12 cellular contexts compared by ENCODE assay signal in the genomic region with DNA sequence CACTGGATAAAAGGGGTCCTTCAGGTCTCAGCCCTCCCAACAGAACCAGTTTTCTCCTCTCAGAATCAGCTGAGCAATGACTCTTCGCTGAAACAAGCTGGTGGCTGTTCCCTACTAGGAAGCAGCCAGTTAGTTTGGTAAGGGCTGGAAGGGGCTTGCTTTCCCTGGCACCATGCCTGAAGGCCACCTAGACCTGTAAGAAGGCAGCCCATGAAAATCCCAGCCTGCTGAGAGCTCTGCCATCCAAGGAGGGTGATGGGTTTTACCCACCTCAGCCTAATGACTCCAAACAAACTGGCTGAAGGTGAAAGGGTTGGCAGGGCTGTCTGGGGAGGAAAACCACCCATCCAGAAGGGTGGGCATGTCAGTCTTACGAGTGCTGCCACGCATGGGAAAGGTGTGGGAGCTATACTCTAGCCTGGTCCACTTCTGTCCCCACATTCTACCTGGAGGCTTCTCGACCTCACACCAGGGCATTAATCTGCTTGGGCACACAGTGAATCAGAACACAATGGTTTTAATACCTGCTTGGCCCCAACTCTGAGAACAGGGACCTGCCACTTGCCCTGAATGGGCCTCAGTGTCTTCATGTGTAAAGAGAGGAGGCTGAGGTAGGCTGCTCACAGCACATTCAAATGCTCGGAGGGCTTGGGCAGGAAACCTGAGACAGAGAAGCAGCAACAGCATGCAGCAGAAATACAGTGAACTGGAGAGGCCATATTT. TPM values are rescaled to one million over a fixed set of nuclear protein-coding genes. Genes with fewer than 3 reads are reported as not detected.
DNase-seq lines count a peak whose midpoint lies in the region; ATAC-seq and TF ChIP-seq lines count a peak whose summit lies in the region.
"Had no signal": no experiment of that assay in that cellular context is flagged by ENCODE, and none has a peak within 500 bp of the region (broad histone marks: within the 10 kb centered on the region; RNA-seq: fewer than 3 reads in every experiment).

No MANE protein-coding gene starts in this region.

- H3F3A ChIP-seq in PC-9 (ENCODE audit: insufficient read depth, low read depth) = 0 out of 2 replicates have a peak, but pooled peaks cover 5% of the 10 kb centered on the region

- H2AFZ ChIP-seq in Karpas-422 (ENCODE audit: low read length) (no peak overlapping the region), PC-9 (no peak overlapping the region)

- ATAC-seq in lower lobe of right lung = no peak
- ATAC-seq in GM19397 (IDR thresholded peaks at IDR 0.05; ENCODE audit: unreplicated experiment) = no peak
- ATAC-seq: stimulated activated naive CD8-positive, alpha-beta T cell treated with anti-CD3 and anti-CD28 coated beads, Interleukin-15, Interleukin-2, amounts not matched to agents 100 U/mL and 50 U/mL, for 24 hours had no signal

- H3K79me2 ChIP-seq in Karpas-422 (ENCODE audit: low read length) (peaks cover 17% of the 10 kb centered on the region), PC-9 (ENCODE audit: low read depth) (no peaks in the 10 kb centered on the region)

- POLR2A ChIA-PET in PC-9 (lab: Charles Lee; ENCODE audit: unreplicated experiment) = no interaction called here

- H3K4me3 ChIP-seq in Karpas-422 (ENCODE audit: low read length) (no peak overlapping the region), lower lobe of right lung (no peak overlapping the region), stomach (peak overlapping the region in 1 of 4 donors; percentile 3), PC-9 (no peak overlapping the region)
- H3K4me3 ChIP-seq: cardiac muscle cell had no signal

- 70 to 89% (median 83%) methylated on average over 5 of the region's 5 CpGs for WGBS in stomach, 5 donors

- no peak for TF ChIP-seq POLR2A in stomach (IDR thresholded peaks at IDR 0.05)

- H3K27me3 ChIP-seq in Karpas-422 (ENCODE audit: low read length) = no peaks in the 10 kb centered on the region
- H3K27me3 ChIP-seq in lower lobe of right lung (ENCODE audit: low read depth) = no peaks in the 10 kb centered on the region
- H3K27me3 ChIP-seq in stomach = no peaks in the 10 kb centered on the region
- no peaks in the 10 kb centered on the region for H3K27me3 ChIP-seq in PC-9 (ENCODE audit: insufficient read depth, low read depth)
- H3K27me3 ChIP-seq: cardiac muscle cell had no signal

- H3K4me2 ChIP-seq in Karpas-422 (ENCODE audit: low read depth, low read length, poor library complexity, severe bottlenecking) (no peak overlapping the region), PC-9 (no peak overlapping the region)

- BruUV-seq in PC-9 (replicated peaks; lab: Mats Ljungman, UMichigan) = no TSS peak

- H4K20me1 ChIP-seq in Karpas-422 (ENCODE audit: insufficient read depth, low read depth, low read length) (peaks cover 19% of the 10 kb centered on the region), PC-9 (ENCODE audit: insufficient read depth) (no peaks in the 10 kb centered on the region)

- H3K27ac ChIP-seq in Karpas-422 (ENCODE audit: low read length) = peak overlapping the region; percentile 93
- H3K27ac ChIP-seq in angular gyrus (ENCODE audit: low read depth, low read length) = peak overlapping the region; percentile 76
- H3K27ac ChIP-seq in lower lobe of right lung = peak overlapping the region; percentile 72
- peak overlapping the region; percentile 37 to 98 (median 97) for H3K27ac ChIP-seq in stomach
- no peak overlapping the region for H3K27ac ChIP-seq in PC-9
- H3K27ac ChIP-seq: cardiac muscle cell had no signal

- H3K9me3 ChIP-seq in Karpas-422 (ENCODE audit: low read length) = no peaks in the 10 kb centered on the region
- no peaks in the 10 kb centered on the region for H3K9me3 ChIP-seq in lower lobe of right lung
- no peaks in the 10 kb centered on the region for H3K9me3 ChIP-seq in stomach
- no peaks in the 10 kb centered on the region for H3K9me3 ChIP-seq in PC-9 (ENCODE audit: insufficient read depth, low read depth)

- H3K9me2 ChIP-seq in Karpas-422 (replicated peaks; ENCODE audit: insufficient read depth, low read length) (no peaks in the 10 kb centered on the region), PC-9 (ENCODE audit: insufficient read depth) (no peaks in the 10 kb centered on the region)

- DNase-seq in Karpas-422 (peak; percentile 63), lower lobe of right lung (no peak), stomach (no peak), HPDE6-E6E7 (ENCODE audit: extremely low spot score) (no peak), PC-9 (no peak)
- no peak for DNase-seq in stimulated activated CD4-positive, alpha-beta T cell treated with anti-CD3 and anti-CD28 coated beads, Interleukin-15, amount 100 ng/mL, for 24 hours
- DNase-seq: NCI-H510A treated with DMSO at 0.1 percent for 48 hours; stimulated activated CD4-positive, alpha-beta T cell treated with anti-CD3 and anti-CD28 coated beads, Interleukin-1b, Interleukin-23, amount 100 ng/mL, for 48 hours; stimulated activated naive CD8-positive, alpha-beta T cell treated with anti-CD3 and anti-CD28 coated beads, Interleukin-15, Interleukin-2, amounts not matched to agents 100 U/mL and 50 U/mL, for 24 hours had no signal

- intact Hi-C loops in lower lobe of right lung (cut with DNase I) = no loop called here
- intact Hi-C loops in stomach (cut with DNase I; ENCODE audit: low total_unique reads) = no loop called here
- intact Hi-C loops in PC-9 (cut with micrococcal nuclease; ENCODE audit: unreplicated experiment) = no loop called here

- CTCF ChIA-PET in PC-9 (lab: Charles Lee) = no interaction called here

- H3K4me1 ChIP-seq in Karpas-422 (ENCODE audit: low read length) (peaks cover 73% of the 10 kb centered on the region), lower lobe of right lung (peaks cover 89% of the 10 kb centered on the region), stomach (peaks cover 56 to 93% (median 71%) of the 10 kb centered on the region in 4 donors), PC-9 (replicated peaks; ENCODE audit: insufficient read depth) (no peaks in the 10 kb centered on the region)

- peak overlapping the region; percentile 51 for H3K9ac ChIP-seq in Karpas-422 (ENCODE audit: low read length)

- H3K36me3 ChIP-seq in Karpas-422 (ENCODE audit: insufficient read depth, low read length) (peaks cover 62% of the 10 kb centered on the region), lower lobe of right lung (peaks cover 100% of the 10 kb centered on the region), stomach (peaks cover 81 to 99% (median 98%) of the 10 kb centered on the region in 4 donors), PC-9 (ENCODE audit: low read depth) (peaks cover 7% of the 10 kb centered on the region; the same call in 1 of the 2 replicates)
- H3K36me3 ChIP-seq: cardiac muscle cell had no signal

- no peak for TF ChIP-seq CTCF in lower lobe of right lung (IDR thresholded peaks at IDR 0.05)
- TF ChIP-seq CTCF in stomach (IDR thresholded peaks at IDR 0.05) = no peak
- no peak for TF ChIP-seq CTCF in PC-9 (conservative IDR thresholded peaks at IDR 0.05)

- TF ChIP-seq EP300 in stomach (IDR thresholded peaks at IDR 0.05) = no peak

RNA-seq across cellular contexts. Expression of a gene that starts 53.1 kb away (rescaled TPM):
- 64.2 and 152 TPM in 2 replicates for total RNA-seq in Karpas-422 (2014; rRNA removed; shearing (Covaris generic); ENCODE audit: low replicate concordance)
- 302 TPM for total RNA-seq in lower lobe of right lung
- 100 to 1,000 TPM in 3 of 5 donors, 10 to 100 TPM in 2; 31.5 to 424 (median 102) TPM for total RNA-seq in stomach
- 100 to 1,000 TPM in 1 of 3 donors, 10 to 100 TPM in 2; 25.2 to 104 (median 69.3) TPM for polyA plus RNA-seq in stomach
- total RNA-seq in PC-9 (2021) = 149 and 214 TPM in 2 replicates
